In genomic region chr2:215693269-215693998, GRCh38 we compare ENCODE assay signal across 10 cellular contexts.
DNase-seq lines count a peak whose midpoint lies in the region; ATAC-seq and TF ChIP-seq lines count a peak whose summit lies in the region.
"Had no signal": no experiment of that assay in that cellular context is flagged by ENCODE, and none has a peak within 500 bp of the region (broad histone marks: within the 10 kb centered on the region; RNA-seq: fewer than 3 reads in every experiment).

No MANE protein-coding gene starts in this region.

- H3K9me3 ChIP-seq in SJSA1 (replicated peaks), result no peaks in the 10 kb centered on the region; the same call in 1 of the 2 replicates
- no peaks in the 10 kb centered on the region for H3K9me3 ChIP-seq in T-helper 17 cell (ENCODE audit: control insufficient read depth, low read length, poor library complexity, severe bottlenecking)
- no peaks in the 10 kb centered on the region for H3K9me3 ChIP-seq in psoas muscle

- H3K27me3 ChIP-seq in SJSA1 (replicated peaks) (no peaks in the 10 kb centered on the region), psoas muscle (ENCODE audit: insufficient read depth in 3 of 3, low read length in 2 of 3) (no peaks in the 10 kb centered on the region)

- peaks cover 4% of the 10 kb centered on the region for H3K27me3 Mint-ChIP-seq in T-helper 17 cell

- peaks cover 34% of the 10 kb centered on the region for H3K4me1 ChIP-seq in SJSA1 (replicated peaks)
- no peaks in the 10 kb centered on the region for H3K4me1 ChIP-seq in psoas muscle

- intact Hi-C loops in psoas muscle (cut with DNase I), result no loop called here

- WGBS in psoas muscle, 3 donors, result 74 to 81% (median 75%) methylated on average over 3 of the region's 3 CpGs

- H3K4me3 Mint-ChIP-seq in T-helper 17 cell, result no peak overlapping the region
- H3K4me3 Mint-ChIP-seq: activated CD4-positive, alpha-beta T cell treated with anti-CD3 and anti-CD28 coated beads, Interleukin-2, amount 10 ng/mL, durations not matched to agents 24 days and 14 days had no signal

- DNase-seq in EH (ENCODE audit: low read depth) (peak; percentile 91), SJSA1 (ENCODE audit: low read depth in 1 of 2, low spot score in 2 of 2) (peak; percentile 55 to 85), foreskin fibroblast (peak; percentile 77 to 87), renal cortical epithelial cell (ENCODE audit: low read depth) (peak; percentile 98), T-helper 17 cell (no peak), psoas muscle (no peak), NCI-H2081 treated with DMSO at 0.1 percent for 48 hours (lab: John Stamatoyannopoulos, UW) (no peak)
- DNase-seq: activated CD4-positive, alpha-beta T cell treated with anti-CD3 and anti-CD28 coated beads, Interleukin-2, amount 10 ng/mL, durations not matched to agents 24 days and 14 days; central memory CD4-positive, alpha-beta T cell had no signal

- no peak overlapping the region for H3K27ac Mint-ChIP-seq in T-helper 17 cell
- H3K27ac Mint-ChIP-seq: activated CD4-positive, alpha-beta T cell treated with anti-CD3 and anti-CD28 coated beads, Interleukin-2, amount 10 ng/mL, durations not matched to agents 24 days and 14 days had no signal

- peak overlapping the region; percentile 79 for H3K27ac ChIP-seq in SJSA1
- H3K27ac ChIP-seq in psoas muscle, result no peak overlapping the region

- no peak for ATAC-seq in T-helper 17 cell
- ATAC-seq in psoas muscle, result no peak
- ATAC-seq in HG02623 (IDR thresholded peaks at IDR 0.05; ENCODE audit: unreplicated experiment), result no peak

- H3K4me1 Mint-ChIP-seq in T-helper 17 cell, result no peaks in the 10 kb centered on the region
- H3K4me1 Mint-ChIP-seq: activated CD4-positive, alpha-beta T cell treated with anti-CD3 and anti-CD28 coated beads, Interleukin-2, amount 10 ng/mL, durations not matched to agents 24 days and 14 days had no signal

- no peaks in the 10 kb centered on the region for H3K36me3 ChIP-seq in SJSA1
- H3K36me3 ChIP-seq in psoas muscle (ENCODE audit: insufficient read depth in 1 of 2, low read depth in 1 of 2), result no peaks in the 10 kb centered on the region

- TF ChIP-seq CTCF in foreskin fibroblast (IDR thresholded peaks at IDR 0.05; ENCODE audit: low read depth, low read length) (no peak), psoas muscle (IDR thresholded peaks at IDR 0.05) (no peak)

- no peak overlapping the region for H3K4me3 ChIP-seq in SJSA1
- no peak overlapping the region for H3K4me3 ChIP-seq in foreskin fibroblast (ENCODE audit: low read depth in 1 of 2, low read length in 2 of 2)
- H3K4me3 ChIP-seq in psoas muscle, result no peak overlapping the region

- H3K36me3 Mint-ChIP-seq in T-helper 17 cell (ENCODE audit: low read depth), result peaks cover 3% of the 10 kb centered on the region

Comparison
In these comparisons a context has a peak if more than half of its experiments do, and no peak if none do; other contexts are left out.
1. DNase-seq: peak in EH (single experiment), SJSA1 (2 of 2), foreskin fibroblast (2 of 2) and renal cortical epithelial cell (single experiment); none in T-helper 17 cell (0 of 3), psoas muscle (0 of 2) and NCI-H2081 treated with DMSO at 0.1 percent for 48 hours (single experiment).